In genomic region chr1:27572679-27573426, GRCh38 we compare ENCODE assay signal across 10 cellular contexts. TPM values are rescaled to one million over a fixed set of nuclear protein-coding genes. Genes with fewer than 3 reads are reported as not detected.
DNase-seq lines count a peak whose midpoint lies in the region; ATAC-seq and TF ChIP-seq lines count a peak whose summit lies in the region.
"Had no signal": no experiment of that assay in that cellular context is flagged by ENCODE, and none has a peak within 500 bp of the region (broad histone marks: within the 10 kb centered on the region; RNA-seq: fewer than 3 reads in every experiment).

No MANE protein-coding gene starts in this region.

- no peaks in the 10 kb centered on the region for H3K36me3 Mint-ChIP-seq in brain

- TF ChIP-seq CTCF in HEK293 (tag by site-specific recombination; IDR thresholded peaks at IDR 0.05) (no peak), brain (conservative IDR thresholded peaks at IDR 0.05) (no peak), stomach (IDR thresholded peaks at IDR 0.05) (no peak), GM13977 (IDR thresholded peaks at IDR 0.05; ENCODE audit: extremely low read depth, insufficient read depth, missing control alignments) (no peak)

- H3K4me3 Mint-ChIP-seq in brain = peak overlapping the region; percentile 73 to 84 (median 77)

- no peak for TF ChIP-seq POLR2A in stomach (IDR thresholded peaks at IDR 0.05)

- in situ Hi-C loops in GM13977 (cut with MboI; ENCODE audit: low pct_unique_long_range_greater_than_20kb, low sequenced_read_pairs, unreplicated experiment) = no loop called here

- H3K27me3 Mint-ChIP-seq in brain = no peaks in the 10 kb centered on the region

- H3K27me3 ChIP-seq in stomach = peaks cover 0 to 10% (median 0%) of the 10 kb centered on the region in 3 donors

- H3K4me3 ChIP-seq in HEK293 (ENCODE audit: low read depth, low read length) (no peak overlapping the region), stomach (peak overlapping the region in 1 of 4 donors; percentile 6)

- H3K9me3 ChIP-seq in HEK293 (ENCODE audit: control insufficient read depth, insufficient read depth, low read depth, low read length) (no peaks in the 10 kb centered on the region), stomach (no peaks in the 10 kb centered on the region)

- no peak for ATAC-seq in HG03108 (IDR thresholded peaks at IDR 0.05; ENCODE audit: unreplicated experiment)

- H3K36me3 ChIP-seq in HEK293 (ENCODE audit: control insufficient read depth in 2 of 2, insufficient read depth in 1 of 2, low read length in 2 of 2) (no peaks in the 10 kb centered on the region), stomach (no peaks in the 10 kb centered on the region)

- WGBS in stomach, 5 donors = 68 to 82% (median 75%) methylated on average over 14 of the region's 14 CpGs

- H3K9me3 Mint-ChIP-seq in brain = no peaks in the 10 kb centered on the region

- peak overlapping the region; percentile 94 to 99 (median 97) for H3K27ac Mint-ChIP-seq in brain

- H3K4me1 Mint-ChIP-seq in brain = peaks cover 89% of the 10 kb centered on the region

- TF ChIP-seq EP300 in stomach (IDR thresholded peaks at IDR 0.05) = no peak

- H3K27ac ChIP-seq in HEK293 (ENCODE audit: extremely low read depth, low read depth, low read length) = no peak overlapping the region
- peak overlapping the region; percentile 12 to 97 (median 95) for H3K27ac ChIP-seq in stomach

- H3K4me1 ChIP-seq in HEK293 (ENCODE audit: control insufficient read depth, insufficient read depth, low read length) (peaks cover 11% of the 10 kb centered on the region), stomach (peaks cover 97 to 100% (median 98%) of the 10 kb centered on the region in 4 donors)

- DNase-seq in kidney tubule cell (ENCODE audit: low spot score) = peak; percentile 65
- no peak for DNase-seq in stomach
- no peak for DNase-seq in AG08396 (ENCODE audit: low spot score)
- no peak for DNase-seq in C1 segment of cervical spinal cord (lab: John Stamatoyannopoulos, UW)
- DNase-seq in GM13977 (ENCODE audit: low spot score) = no peak
- DNase-seq: activated CD4-positive, CD25-positive, alpha-beta regulatory T cell; NCI-H1436 had no signal

- CTCF ChIA-PET in HEK293 (lab: Yijun Ruan, JAX) = interaction anchor here (0.6 to 8.6 kb wide), 6 partner anchors 15 to 235 kb away, joined by 3 to 111 read pairs (median 6); no protein-coding TSS in a partner anchor

- intact Hi-C loops in stomach (cut with DNase I; ENCODE audit: low total_unique reads) = no loop called here

- POLR2A ChIA-PET in HEK293 (lab: Yijun Ruan, JAX) = interaction anchor here (1.3 to 1.5 kb wide), 2 partner anchors 31 to 83 kb away, joined by 3 read pairs; partner anchors contain the start of genes AHDC1 and WASF2

TF ChIP-seq in HEK293, 187 proteins besides CTCF, POLR2A, EP300 and RAD21 (continues in another document):
- TF ChIP-seq KLF10 (tag by site-specific recombination; IDR thresholded peaks at IDR 0.05) (no peak), ZBTB10 (tag by site-specific recombination; IDR thresholded peaks at IDR 0.05) (no peak), PRDM2 (tag by site-specific recombination; IDR thresholded peaks at IDR 0.05; ENCODE audit: borderline replicate concordance) (no peak), ZNF24 (tag by site-specific recombination; IDR thresholded peaks at IDR 0.05) (no peak), ZNF394 (tag by site-specific recombination; IDR thresholded peaks at IDR 0.05; ENCODE audit: borderline replicate concordance) (no peak), PBX3 (CRISPR knock-in tag; IDR thresholded peaks at IDR 0.05) (no peak), ZBTB1 (tag by site-specific recombination; IDR thresholded peaks at IDR 0.05) (no peak), HOXA7 (CRISPR knock-in tag; IDR thresholded peaks at IDR 0.05; ENCODE audit: borderline replicate concordance) (no peak), SCRT1 (tag by site-specific recombination; IDR thresholded peaks at IDR 0.05; ENCODE audit: borderline replicate concordance) (no peak), OVOL3 (tag by site-specific recombination; IDR thresholded peaks at IDR 0.05) (no peak), ZNF114 (tag by site-specific recombination; IDR thresholded peaks at IDR 0.05) (no peak), ZNF529 (tag by site-specific recombination; IDR thresholded peaks at IDR 0.05; ENCODE audit: insufficient replicate concordance) (no peak), ZNF391 (tag by site-specific recombination; IDR thresholded peaks at IDR 0.05; ENCODE audit: borderline replicate concordance, low read depth) (no peak), ZBTB7A (tag by site-specific recombination; IDR thresholded peaks at IDR 0.05; ENCODE audit: low read depth) (no peak), ZNF768 (tag by site-specific recombination; IDR thresholded peaks at IDR 0.05) (peak; percentile 94; the same call in 1 of the 2 replicates), ZBTB21 (tag by site-specific recombination; IDR thresholded peaks at IDR 0.05) (no peak), SP2 (tag by site-specific recombination; IDR thresholded peaks at IDR 0.05) (peak; percentile 37; the same call in 1 of the 2 replicates)

RNA-seq across cellular contexts. Expression of gene AHDC1, which starts 31.1 kb away (rescaled TPM):
- polyA plus RNA-seq in brain (ENCODE audit: insufficient read depth, low read depth, low replicate concordance) (48.8 TPM), stomach (10 to 100 TPM in 1 of 3 donors, 1 to 10 TPM in 2; 5.8 to 10.3 (median 8.3) TPM)
- 10 to 100 TPM; 10.8 to 95.0 (median 35.1) TPM for total RNA-seq in stomach
